ENCODE assay signal across 1 cellular context in the genomic region with DNA sequence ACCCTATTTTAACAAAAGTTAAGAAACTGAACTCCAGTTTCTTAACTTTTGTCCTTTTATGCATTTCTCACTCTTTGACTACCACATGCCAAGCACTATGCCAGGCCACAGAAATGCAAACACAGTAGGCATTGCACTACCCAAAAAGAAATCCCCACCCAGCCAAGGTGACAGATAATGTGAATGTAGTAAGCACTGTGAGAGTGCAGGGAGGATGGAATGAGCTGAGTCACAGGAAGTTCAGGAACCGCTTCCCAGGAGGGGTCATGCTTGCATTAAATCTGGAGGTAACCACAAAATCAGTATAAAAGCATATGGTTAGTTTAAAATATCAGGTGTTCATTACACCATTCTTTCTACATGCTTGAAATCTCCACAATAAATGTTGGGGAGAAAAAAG.
TF ChIP-seq lines count a peak whose summit lies in the region.

No MANE protein-coding gene starts in this region.

TF ChIP-seq in K562, 482 proteins besides CTCF, POLR2A, EP300 and RAD21 (continued from another document):
- TF ChIP-seq, protein P1, sequence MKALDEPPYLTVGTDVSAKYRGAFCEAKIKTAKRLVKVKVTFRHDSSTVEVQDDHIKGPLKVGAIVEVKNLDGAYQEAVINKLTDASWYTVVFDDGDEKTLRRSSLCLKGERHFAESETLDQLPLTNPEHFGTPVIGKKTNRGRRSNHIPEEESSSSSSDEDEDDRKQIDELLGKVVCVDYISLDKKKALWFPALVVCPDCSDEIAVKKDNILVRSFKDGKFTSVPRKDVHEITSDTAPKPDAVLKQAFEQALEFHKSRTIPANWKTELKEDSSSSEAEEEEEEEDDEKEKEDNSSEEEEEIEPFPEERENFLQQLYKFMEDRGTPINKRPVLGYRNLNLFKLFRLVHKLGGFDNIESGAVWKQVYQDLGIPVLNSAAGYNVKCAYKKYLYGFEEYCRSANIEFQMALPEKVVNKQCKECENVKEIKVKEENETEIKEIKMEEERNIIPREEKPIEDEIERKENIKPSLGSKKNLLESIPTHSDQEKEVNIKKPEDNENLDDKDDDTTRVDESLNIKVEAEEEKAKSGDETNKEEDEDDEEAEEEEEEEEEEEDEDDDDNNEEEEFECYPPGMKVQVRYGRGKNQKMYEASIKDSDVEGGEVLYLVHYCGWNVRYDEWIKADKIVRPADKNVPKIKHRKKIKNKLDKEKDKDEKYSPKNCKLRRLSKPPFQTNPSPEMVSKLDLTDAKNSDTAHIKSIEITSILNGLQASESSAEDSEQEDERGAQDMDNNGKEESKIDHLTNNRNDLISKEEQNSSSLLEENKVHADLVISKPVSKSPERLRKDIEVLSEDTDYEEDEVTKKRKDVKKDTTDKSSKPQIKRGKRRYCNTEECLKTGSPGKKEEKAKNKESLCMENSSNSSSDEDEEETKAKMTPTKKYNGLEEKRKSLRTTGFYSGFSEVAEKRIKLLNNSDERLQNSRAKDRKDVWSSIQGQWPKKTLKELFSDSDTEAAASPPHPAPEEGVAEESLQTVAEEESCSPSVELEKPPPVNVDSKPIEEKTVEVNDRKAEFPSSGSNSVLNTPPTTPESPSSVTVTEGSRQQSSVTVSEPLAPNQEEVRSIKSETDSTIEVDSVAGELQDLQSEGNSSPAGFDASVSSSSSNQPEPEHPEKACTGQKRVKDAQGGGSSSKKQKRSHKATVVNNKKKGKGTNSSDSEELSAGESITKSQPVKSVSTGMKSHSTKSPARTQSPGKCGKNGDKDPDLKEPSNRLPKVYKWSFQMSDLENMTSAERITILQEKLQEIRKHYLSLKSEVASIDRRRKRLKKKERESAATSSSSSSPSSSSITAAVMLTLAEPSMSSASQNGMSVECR (CRISPR knock-in tag; IDR thresholded peaks at IDR 0.05), result no peak
- TF ChIP-seq KHSRP (IDR thresholded peaks at IDR 0.05) (no peak), THRA (IDR thresholded peaks at IDR 0.05) (no peak)
